In the genomic region with DNA sequence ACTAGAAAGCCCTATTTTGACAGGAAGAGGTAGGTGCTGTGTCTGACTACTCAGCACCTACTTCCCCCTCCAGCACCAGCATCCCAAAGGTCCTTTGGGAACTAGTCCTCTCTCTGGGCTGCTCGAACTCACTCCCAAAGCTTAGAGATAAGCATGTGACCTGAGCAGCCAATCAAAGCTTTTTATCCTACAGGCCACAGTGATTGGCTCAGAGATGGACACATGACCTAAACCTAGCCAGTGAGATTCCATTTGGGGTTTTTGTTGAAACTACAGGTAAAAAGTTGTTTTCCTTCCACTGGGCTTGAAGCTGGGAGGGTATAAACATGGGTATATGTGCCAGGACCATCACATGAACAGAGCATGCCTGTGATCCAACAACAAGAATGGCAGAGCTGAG, we compare ENCODE assay signal across 1 cellular context.
TF ChIP-seq lines count a peak whose summit lies in the region.

No MANE protein-coding gene starts in this region.

TF ChIP-seq in K562, 482 proteins besides CTCF, POLR2A, EP300 and RAD21 (continued from another document):
- TF ChIP-seq, protein P1, sequence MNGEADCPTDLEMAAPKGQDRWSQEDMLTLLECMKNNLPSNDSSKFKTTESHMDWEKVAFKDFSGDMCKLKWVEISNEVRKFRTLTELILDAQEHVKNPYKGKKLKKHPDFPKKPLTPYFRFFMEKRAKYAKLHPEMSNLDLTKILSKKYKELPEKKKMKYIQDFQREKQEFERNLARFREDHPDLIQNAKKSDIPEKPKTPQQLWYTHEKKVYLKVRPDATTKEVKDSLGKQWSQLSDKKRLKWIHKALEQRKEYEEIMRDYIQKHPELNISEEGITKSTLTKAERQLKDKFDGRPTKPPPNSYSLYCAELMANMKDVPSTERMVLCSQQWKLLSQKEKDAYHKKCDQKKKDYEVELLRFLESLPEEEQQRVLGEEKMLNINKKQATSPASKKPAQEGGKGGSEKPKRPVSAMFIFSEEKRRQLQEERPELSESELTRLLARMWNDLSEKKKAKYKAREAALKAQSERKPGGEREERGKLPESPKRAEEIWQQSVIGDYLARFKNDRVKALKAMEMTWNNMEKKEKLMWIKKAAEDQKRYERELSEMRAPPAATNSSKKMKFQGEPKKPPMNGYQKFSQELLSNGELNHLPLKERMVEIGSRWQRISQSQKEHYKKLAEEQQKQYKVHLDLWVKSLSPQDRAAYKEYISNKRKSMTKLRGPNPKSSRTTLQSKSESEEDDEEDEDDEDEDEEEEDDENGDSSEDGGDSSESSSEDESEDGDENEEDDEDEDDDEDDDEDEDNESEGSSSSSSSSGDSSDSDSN (IDR thresholded peaks at IDR 0.05; ENCODE audit: borderline replicate concordance in 1 of 2, low read depth in 2 of 2, low read length in 2 of 2), result no peak
- TF ChIP-seq RERE (CRISPR knock-in tag; IDR thresholded peaks at IDR 0.05; ENCODE audit: borderline replicate concordance), result no peak
- no peak for TF ChIP-seq SAFB (IDR thresholded peaks at IDR 0.05; ENCODE audit: borderline replicate concordance, low read depth, low read length)
- peak; percentile 68 for TF ChIP-seq USF2 (CRISPR knock-in tag; IDR thresholded peaks at IDR 0.05)
